Comparison of ENCODE assay signal across 21 cellular contexts in the genomic region with DNA sequence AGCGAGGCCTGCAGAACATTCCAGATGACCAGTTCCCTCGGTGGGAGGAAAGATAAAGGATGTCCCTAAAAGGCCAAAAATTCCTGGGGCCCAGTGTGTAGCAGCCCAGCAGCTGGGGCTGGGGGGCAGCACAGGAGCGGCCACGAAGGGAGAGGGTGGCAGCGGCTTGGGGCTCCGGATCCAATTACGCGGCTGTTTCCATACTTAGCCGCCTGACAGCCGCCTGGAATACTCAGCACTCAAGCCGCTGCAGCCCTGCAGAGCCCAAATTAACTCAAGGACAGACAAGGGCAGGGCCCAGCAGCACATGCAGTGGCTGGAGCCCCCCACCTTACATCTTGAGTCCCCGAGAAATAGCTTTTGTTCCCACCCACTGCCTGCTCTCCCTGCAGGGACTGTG. TPM values are rescaled to one million over a fixed set of nuclear protein-coding genes. Genes with fewer than 3 reads are reported as not detected.
A peak's percentile ranks its signal among the peaks of the same experiment; 100 is the strongest.
DNase-seq lines count a peak whose midpoint lies in the region; ATAC-seq and TF ChIP-seq lines count a peak whose summit lies in the region.
"Had no signal": no experiment of that assay in that cellular context is flagged by ENCODE, and none has a peak within 500 bp of the region (broad histone marks: within the 10 kb centered on the region; RNA-seq: fewer than 3 reads in every experiment).

No MANE protein-coding gene starts in this region.

- H3K4me1 ChIP-seq in SJCRH30 = peaks cover 26% of the 10 kb centered on the region
- H3K4me1 ChIP-seq in left ventricle myocardium inferior = peaks cover 46% of the 10 kb centered on the region
- H3K4me1 ChIP-seq in endodermal cell (ENCODE audit: control insufficient read depth, insufficient read depth, low read length) = no peaks in the 10 kb centered on the region
- H3K4me1 ChIP-seq: pancreas had no signal

- H3K9ac ChIP-seq in endodermal cell (ENCODE audit: extremely low read depth, low read length, poor library complexity, severe bottlenecking) = no peak overlapping the region

- H3K27me3 ChIP-seq in SJCRH30 (no peaks in the 10 kb centered on the region), left ventricle myocardium inferior (ENCODE audit: low read depth) (no peaks in the 10 kb centered on the region), endodermal cell (ENCODE audit: control insufficient read depth, insufficient read depth, low read length, poor library complexity, severe bottlenecking) (no peaks in the 10 kb centered on the region)
- H3K27me3 ChIP-seq: pancreas had no signal

- intact Hi-C loops in left ventricle myocardium inferior (cut with micrococcal nuclease) = no loop called here

- H3K9me3 ChIP-seq in SJCRH30 (replicated peaks) (0 out of 2 replicates have a peak, but pooled peaks cover 5% of the 10 kb centered on the region), left ventricle myocardium inferior (replicated peaks) (no peaks in the 10 kb centered on the region), endodermal cell (ENCODE audit: control insufficient read depth, low read length) (peaks cover 13% of the 10 kb centered on the region)
- H3K9me3 ChIP-seq: pancreas had no signal

- H3K27ac Mint-ChIP-seq in endodermal cell = no peak overlapping the region
- H3K27ac Mint-ChIP-seq in stimulated activated memory B cell treated with anti-CD40 and anti-IgM and Interleukin-4, amounts not matched to agents 10 μg/mL and 1 μg/mL and 100 μg/mL, for 72 hours = no peak overlapping the region
- H3K27ac Mint-ChIP-seq: activated B cell treated with CpG ODN at 0.5 μM for 24 hours; activated CD4-positive, alpha-beta memory T cell treated with anti-CD3 and anti-CD28 coated beads, Interleukin-2, amount 10 ng/mL, durations not matched to agents 7 days and 5 days; activated naive CD8-positive, alpha-beta T cell treated with anti-CD3 and anti-CD28 coated beads for 36 hours; IgD-negative memory B cell; natural killer cell treated with Interleukin-12 subunit alpha and Interleukin-12 subunit beta and Interleukin-15 and Interleukin-18, amount 100 ng/mL, for 72 hours; type B pancreatic cell had no signal

- peak overlapping the region; percentile 61 for H3K4me3 ChIP-seq in SJCRH30
- peak overlapping the region; percentile 70 for H3K4me3 ChIP-seq in left ventricle myocardium inferior
- H3K4me3 ChIP-seq in endodermal cell (ENCODE audit: low read length) = no peak overlapping the region
- H3K4me3 ChIP-seq: pancreas had no signal

- H3K27ac ChIP-seq in SJCRH30 (peak overlapping the region; percentile 66), left ventricle myocardium inferior (replicated peaks) (peak overlapping the region; percentile 94), endodermal cell (ENCODE audit: low read depth, low read length) (no peak overlapping the region)
- H3K27ac ChIP-seq: 22Rv1, pancreas had no signal

- H3K27me3 Mint-ChIP-seq in endodermal cell (ENCODE audit: insufficient read depth) = peaks cover 2% of the 10 kb centered on the region
- H3K27me3 Mint-ChIP-seq in stimulated activated memory B cell treated with anti-CD40 and anti-IgM and Interleukin-4, amounts not matched to agents 10 μg/mL and 1 μg/mL and 100 μg/mL, for 72 hours = peaks cover 66% of the 10 kb centered on the region
- H3K27me3 Mint-ChIP-seq: activated naive CD8-positive, alpha-beta T cell treated with anti-CD3 and anti-CD28 coated beads for 36 hours had no signal

- peaks cover 3% of the 10 kb centered on the region for H3K4me1 Mint-ChIP-seq in endodermal cell
- H3K4me1 Mint-ChIP-seq in stimulated activated memory B cell treated with anti-CD40 and anti-IgM and Interleukin-4, amounts not matched to agents 10 μg/mL and 1 μg/mL and 100 μg/mL, for 72 hours = no peaks in the 10 kb centered on the region
- H3K4me1 Mint-ChIP-seq: activated B cell treated with CpG ODN at 0.5 μM for 24 hours; activated CD4-positive, alpha-beta memory T cell treated with anti-CD3 and anti-CD28 coated beads, Interleukin-2, amount 10 ng/mL, durations not matched to agents 7 days and 5 days; activated naive CD8-positive, alpha-beta T cell treated with anti-CD3 and anti-CD28 coated beads for 36 hours; IgD-negative memory B cell had no signal

- H3K4me3 Mint-ChIP-seq in endodermal cell = no peak overlapping the region
- H3K4me3 Mint-ChIP-seq in stimulated activated memory B cell treated with anti-CD40 and anti-IgM and Interleukin-4, amounts not matched to agents 10 μg/mL and 1 μg/mL and 100 μg/mL, for 72 hours = no peak overlapping the region
- H3K4me3 Mint-ChIP-seq: activated B cell treated with CpG ODN at 0.5 μM for 24 hours; activated CD4-positive, alpha-beta memory T cell treated with anti-CD3 and anti-CD28 coated beads, Interleukin-2, amount 10 ng/mL, durations not matched to agents 7 days and 5 days; activated naive CD8-positive, alpha-beta T cell treated with anti-CD3 and anti-CD28 coated beads for 36 hours; IgD-negative memory B cell; natural killer cell treated with Interleukin-12 subunit alpha and Interleukin-12 subunit beta and Interleukin-15 and Interleukin-18, amount 100 ng/mL, for 72 hours; type B pancreatic cell had no signal

- H3K36me3 Mint-ChIP-seq in endodermal cell (ENCODE audit: low read depth) = peaks cover 7% of the 10 kb centered on the region
- no peaks in the 10 kb centered on the region for H3K36me3 Mint-ChIP-seq in stimulated activated memory B cell treated with anti-CD40 and anti-IgM and Interleukin-4, amounts not matched to agents 10 μg/mL and 1 μg/mL and 100 μg/mL, for 72 hours
- H3K36me3 Mint-ChIP-seq: activated naive CD8-positive, alpha-beta T cell treated with anti-CD3 and anti-CD28 coated beads for 36 hours; IgD-negative memory B cell; natural killer cell treated with Interleukin-12 subunit alpha and Interleukin-12 subunit beta and Interleukin-15 and Interleukin-18, amount 100 ng/mL, for 72 hours; type B pancreatic cell had no signal

- peaks cover 24% of the 10 kb centered on the region for H3K9me3 Mint-ChIP-seq in endodermal cell
- H3K9me3 Mint-ChIP-seq in stimulated activated memory B cell treated with anti-CD40 and anti-IgM and Interleukin-4, amounts not matched to agents 10 μg/mL and 1 μg/mL and 100 μg/mL, for 72 hours = no peaks in the 10 kb centered on the region
- H3K9me3 Mint-ChIP-seq: activated B cell treated with CpG ODN at 0.5 μM for 24 hours; activated CD4-positive, alpha-beta memory T cell treated with anti-CD3 and anti-CD28 coated beads, Interleukin-2, amount 10 ng/mL, durations not matched to agents 7 days and 5 days; activated naive CD8-positive, alpha-beta T cell treated with anti-CD3 and anti-CD28 coated beads for 36 hours; IgD-negative memory B cell; natural killer cell treated with Interleukin-12 subunit alpha and Interleukin-12 subunit beta and Interleukin-15 and Interleukin-18, amount 100 ng/mL, for 72 hours; type B pancreatic cell had no signal

- 69 to 83% methylated on average over 7 to 12 of the region's 12 CpGs for WGBS in endodermal cell (ENCODE audit: insufficient coverage in 1 of 2, insufficient read length in 1 of 2), 2 experiments

- TF ChIP-seq CTCF in left ventricle myocardium inferior (IDR thresholded peaks at IDR 0.05; ENCODE audit: borderline replicate concordance) (no peak), endodermal cell (conservative IDR thresholded peaks at IDR 0.05) (no peak)

- H3K36me3 ChIP-seq in SJCRH30 = no peaks in the 10 kb centered on the region
- H3K36me3 ChIP-seq in left ventricle myocardium inferior = no peaks in the 10 kb centered on the region
- no peaks in the 10 kb centered on the region for H3K36me3 ChIP-seq in endodermal cell (ENCODE audit: control insufficient read depth, insufficient read depth, low read length)
- H3K36me3 ChIP-seq: pancreas had no signal

- no peak for ATAC-seq in stimulated activated memory B cell treated with anti-CD40 and anti-IgM and Interleukin-4, amounts not matched to agents 10 μg/mL and 1 μg/mL and 100 μg/mL, for 72 hours
- ATAC-seq: left colon; natural killer cell treated with Interleukin-12 subunit alpha and Interleukin-12 subunit beta and Interleukin-15 and Interleukin-18, amount 100 ng/mL, for 72 hours; pancreas had no signal

- DNase-seq in DMS 273 (lab: John Stamatoyannopoulos, UW; ENCODE audit: unreplicated experiment) (peak; percentile 34), DMS 273 treated with DMSO at 0.1 percent for 48 hours (lab: John Stamatoyannopoulos, UW) (no peak), SJCRH30 (peak; percentile 72 to 81), left ventricle myocardium inferior (peak; percentile 53), retina (peak; percentile 58), endodermal cell (no peak), HCEC 1CT (no peak)
- DNase-seq: activated B cell treated with CpG ODN at 0.5 μM for 24 hours; activated CD4-positive, alpha-beta memory T cell treated with anti-CD3 and anti-CD28 coated beads, Interleukin-2, amount 10 ng/mL, durations not matched to agents 7 days and 5 days; activated naive CD8-positive, alpha-beta T cell treated with anti-CD3 and anti-CD28 coated beads for 36 hours; left colon; NCI-H2081 treated with DMSO at 0.1 percent for 48 hours; NCI-H526 treated with DMSO at 0.1 percent for 48 hours; pancreas; T1000 had no signal

RNA-seq across cellular contexts. Expression of gene SRL, which starts 1.3 kb away (rescaled TPM):
- total RNA-seq in SJCRH30 (2014; rRNA removed; shearing (Covaris generic)) = 68.3 and 71.0 TPM in 2 replicates
- total RNA-seq in left ventricle myocardium inferior (445 TPM), endodermal cell (not detected)
- polyA plus RNA-seq in endodermal cell (2013, experiment 1 of 2) = 3.6 TPM
- 2.6 TPM for polyA plus RNA-seq in endodermal cell (2013, experiment 2 of 2)
- total RNA-seq: activated B cell treated with CpG ODN at 0.5 μM for 24 hours; activated CD4-positive, alpha-beta memory T cell treated with anti-CD3 and anti-CD28 coated beads, Interleukin-2, amount 10 ng/mL, durations not matched to agents 7 days and 5 days; activated naive CD8-positive, alpha-beta T cell treated with anti-CD3 and anti-CD28 coated beads for 36 hours; astrocyte; natural killer cell treated with Interleukin-12 subunit alpha and Interleukin-12 subunit beta and Interleukin-15 and Interleukin-18, amount 100 ng/mL, for 72 hours had no signal
- polyA plus RNA-seq: IgD-negative memory B cell had no signal

RNA-seq across cellular contexts. Expression of gene TFAP4, which starts 32.2 kb away (rescaled TPM):
- 31.2 and 34.1 TPM in 2 replicates for total RNA-seq in SJCRH30 (2014; rRNA removed; shearing (Covaris generic))
- total RNA-seq in left ventricle myocardium inferior (2.6 TPM), endodermal cell (10 to 100 TPM; 28.2 to 30.1 TPM)
- 23.3 TPM for polyA plus RNA-seq in endodermal cell (2013, experiment 1 of 2)
- polyA plus RNA-seq in endodermal cell (2013, experiment 2 of 2) = 19.3 TPM

Comparison
In these comparisons a context has a peak if more than half of its experiments do, and no peak if none do; other contexts are left out.
1. DNase-seq: peak in DMS 273 (single experiment), SJCRH30 (2 of 2), left ventricle myocardium inferior (single experiment) and retina (single experiment); none in DMS 273 treated with DMSO at 0.1 percent for 48 hours (single experiment), endodermal cell (single experiment) and HCEC 1CT (single experiment).
2. RNA of gene SRL, which starts 1.3 kb away (total RNA-seq): 445 TPM in left ventricle myocardium inferior (single experiment) and 68.3 to 71.0 TPM in SJCRH30; not detected in endodermal cell; every median in the first group is over 10 times any median in the second.